Comparison of ENCODE assay signal across 17 cellular contexts in the genomic region with DNA sequence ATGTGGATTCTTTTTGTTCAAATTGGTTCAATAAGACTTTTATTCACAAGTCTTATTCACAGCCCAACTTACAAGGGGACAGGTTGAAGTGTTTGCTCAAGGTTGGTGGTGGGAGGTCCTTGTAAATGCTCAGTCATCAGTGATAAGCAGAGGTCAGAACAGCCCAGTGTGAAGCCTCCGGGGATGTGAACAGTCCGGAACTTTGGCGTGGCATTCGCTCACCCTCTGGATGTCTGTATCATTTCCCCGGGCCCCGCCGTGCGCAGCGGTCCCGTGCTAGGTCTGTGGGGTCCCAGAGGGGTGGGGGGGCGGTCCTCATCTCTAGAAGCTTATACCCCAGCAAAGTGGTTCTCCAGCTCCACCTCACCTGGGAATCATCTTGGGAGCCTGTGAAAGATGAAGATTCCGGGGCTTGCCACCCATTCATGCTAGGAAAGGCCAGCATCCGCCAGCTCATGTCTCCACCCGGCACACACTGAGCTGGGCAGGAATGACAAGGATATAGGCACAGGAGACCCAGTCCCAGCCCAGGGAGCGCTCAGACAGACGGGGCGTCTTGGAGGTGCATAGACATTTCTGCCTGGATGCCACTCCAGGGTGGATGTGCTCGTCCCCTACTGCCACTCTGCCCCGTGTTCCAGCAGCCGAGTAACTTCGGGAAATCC.
DNase-seq lines count a peak whose midpoint lies in the region; TF ChIP-seq lines count a peak whose summit lies in the region.
"Had no signal": no experiment of that assay in that cellular context is flagged by ENCODE, and none has a peak within 500 bp of the region (broad histone marks: within the 10 kb centered on the region; RNA-seq: fewer than 3 reads in every experiment).

No MANE protein-coding gene starts in this region.

- H3K9ac ChIP-seq in subcutaneous abdominal adipose tissue (ENCODE audit: low read length in 5 of 5), result no peak overlapping the region
- H3K9ac ChIP-seq: SK-N-SH had no signal

- H3K27ac ChIP-seq in coronary artery (no peak overlapping the region), subcutaneous abdominal adipose tissue (ENCODE audit: low read depth, low read length) (no peak overlapping the region)
- H3K27ac ChIP-seq: colonic mucosa, gastrocnemius medialis, testis had no signal

- peaks cover 0 to 12% (median 0%) of the 10 kb centered on the region in 5 donors for H3K9me3 ChIP-seq in subcutaneous abdominal adipose tissue (ENCODE audit: control insufficient read depth in 5 of 5, low read length in 5 of 5)
- H3K9me3 ChIP-seq: colonic mucosa, SK-N-SH, testis had no signal

- H3K36me3 ChIP-seq in subcutaneous abdominal adipose tissue (ENCODE audit: control insufficient read depth in 5 of 5, insufficient read depth in 5 of 5, low read length in 5 of 5), result no peaks in the 10 kb centered on the region
- H3K36me3 ChIP-seq: colonic mucosa, gastrocnemius medialis, HAP-1 had no signal

- H3K4me3 ChIP-seq in coronary artery (peak overlapping the region; percentile 62), subcutaneous abdominal adipose tissue (ENCODE audit: low read depth in 1 of 5, low read length in 5 of 5) (peak overlapping the region; percentile 44 to 79 (median 58))
- H3K4me3 ChIP-seq: colonic mucosa, gastrocnemius medialis, HAP-1 had no signal

- no peak for TF ChIP-seq CTCF in coronary artery (IDR thresholded peaks at IDR 0.05)

- DNase-seq in activated CD8-positive, alpha-beta memory T cell treated with anti-CD3 and anti-CD28 coated beads for 24 hours, result peak; percentile 49
- DNase-seq in activated CD8-positive, alpha-beta memory T cell treated with anti-CD3 and anti-CD28 coated beads, Interleukin-2, amount 50 U/mL, for 4 hours, result no peak
- DNase-seq in coronary artery (ENCODE audit: low spot score) (no peak), mesenteric fat pad (ENCODE audit: low spot score) (peak; percentile 88), NCI-H2171 (lab: John Stamatoyannopoulos, UW) (no peak), globus pallidus (ENCODE audit: low spot score) (no peak)
- DNase-seq in central memory CD4-positive, alpha-beta T cell, result no peak
- DNase-seq: 8988T; activated effector memory CD4-positive, alpha-beta T cell treated with anti-CD3 and anti-CD28 coated beads, Interleukin-2, amount 50 U/mL, for 16 hours; colonic mucosa; DMS 273 treated with DMSO at 0.1 percent for 48 hours; gastrocnemius medialis; NCI-H1436 treated with DMSO at 0.1 percent for 48 hours; SK-N-SH had no signal

- H3K27me3 ChIP-seq in subcutaneous abdominal adipose tissue (ENCODE audit: control insufficient read depth in 5 of 5, insufficient read depth in 4 of 5, low read length in 5 of 5), result no peaks in the 10 kb centered on the region
- H3K27me3 ChIP-seq: colonic mucosa, gastrocnemius medialis, testis had no signal

- H3K4me1 ChIP-seq in subcutaneous abdominal adipose tissue (ENCODE audit: control insufficient read depth in 5 of 5, insufficient read depth in 5 of 5, low read length in 5 of 5), result peaks cover 2 to 24% (median 19%) of the 10 kb centered on the region in 5 donors
- H3K4me1 ChIP-seq: colonic mucosa, gastrocnemius medialis, HAP-1 had no signal

Comparison
In these comparisons a context has a peak if more than half of its experiments do, and no peak if none do; other contexts are left out.
1. DNase-seq: peak in activated CD8-positive, alpha-beta memory T cell treated with anti-CD3 and anti-CD28 coated beads for 24 hours (single experiment) and mesenteric fat pad (single experiment); none in activated CD8-positive, alpha-beta memory T cell treated with anti-CD3 and anti-CD28 coated beads, Interleukin-2, amount 50 U/mL, for 4 hours (single experiment), coronary artery (single experiment), central memory CD4-positive, alpha-beta T cell (single experiment), NCI-H2171 (single experiment) and globus pallidus (single experiment).